12 cellular contexts compared by ENCODE assay signal in the genomic region with DNA sequence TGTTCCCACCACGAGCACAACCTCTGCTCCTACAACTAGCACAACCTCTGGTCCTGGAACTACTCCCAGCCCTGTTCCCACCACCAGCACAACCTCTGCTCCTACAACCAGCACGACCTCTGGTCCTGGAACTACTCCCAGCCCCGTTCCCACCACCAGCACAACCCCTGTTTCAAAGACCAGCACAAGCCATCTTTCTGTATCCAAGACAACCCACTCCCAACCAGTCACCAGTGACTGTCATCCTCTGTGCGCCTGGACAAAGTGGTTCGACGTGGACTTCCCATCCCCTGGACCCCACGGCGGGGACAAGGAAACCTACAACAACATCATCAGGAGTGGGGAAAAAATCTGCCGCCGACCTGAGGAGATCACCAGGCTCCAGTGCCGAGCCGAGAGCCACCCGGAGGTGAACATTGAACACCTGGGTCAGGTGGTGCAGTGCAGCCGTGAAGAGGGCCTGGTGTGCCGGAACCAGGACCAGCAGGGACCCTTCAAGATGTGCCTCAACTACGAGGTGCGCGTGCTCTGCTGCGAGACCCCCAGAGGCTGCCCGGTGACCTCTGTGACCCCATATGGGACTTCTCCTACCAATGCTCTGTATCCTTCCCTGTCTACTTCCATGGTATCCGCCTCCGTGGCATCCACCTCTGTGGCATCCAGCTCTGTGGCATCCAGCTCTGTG. TPM values are rescaled to one million over a fixed set of nuclear protein-coding genes. Genes with fewer than 3 reads are reported as not detected.
DNase-seq lines count a peak whose midpoint lies in the region; ATAC-seq, FAIRE-seq and TF ChIP-seq lines count a peak whose summit lies in the region.
"Not testable (repeated sequence)": the region's sequence is repeated elsewhere in the genome, so short reads cannot be mapped to it uniquely, and the experiment has no call there.
"Had no signal": no experiment of that assay in that cellular context is flagged by ENCODE, and none has a peak within 500 bp of the region (broad histone marks: within the 10 kb centered on the region; RNA-seq: fewer than 3 reads in every experiment).

No MANE protein-coding gene starts in this region.

- POLR2A ChIA-PET in endothelial cell of umbilical vein (lab: Charles Lee) = not testable (repeated sequence)

- not testable (repeated sequence) for TF ChIP-seq POLR2A in endothelial cell of umbilical vein (IDR thresholded peaks at IDR 0.05; ENCODE audit: low read depth, low read length)

- H3K9me3 ChIP-seq in endothelial cell of umbilical vein (replicated peaks; ENCODE audit: control insufficient read depth, insufficient read depth, low read length); left lung; tibial artery: not testable (repeated sequence)

- not testable (repeated sequence) for H3K27ac ChIP-seq in endothelial cell of umbilical vein (ENCODE audit: insufficient read depth, low read depth, low read length); left lung; tibial artery

- H3K4me3 ChIP-seq in endothelial cell of umbilical vein (replicated peaks in 1 of 3; ENCODE audit: insufficient read depth in 1 of 3, low read depth in 1 of 3, low read length in 3 of 3); left lung; tibial artery: not testable (repeated sequence)

- dilution Hi-C loops in endothelial cell of umbilical vein (cut with MboI; ENCODE audit: extremely low pct_ligation_motif_present, low sequenced_read_pairs) = not testable (repeated sequence)

- not testable (repeated sequence) for H3K27ac Mint-ChIP-seq in chondrocyte (ENCODE audit: unreplicated experiment); osteocyte (ENCODE audit: unreplicated experiment)

- not testable (repeated sequence) for H3K27me3 Mint-ChIP-seq in chondrocyte (ENCODE audit: low read depth); osteocyte (ENCODE audit: unreplicated experiment)

- not testable (repeated sequence) for H4K20me1 ChIP-seq in endothelial cell of umbilical vein (replicated peaks; ENCODE audit: control insufficient read depth, extremely low read depth, insufficient read depth, low read length)

- not testable (repeated sequence) for ATAC-seq in left lung

- TF ChIP-seq CTCF in chondrocyte (IDR thresholded peaks at IDR 0.05); endothelial cell of umbilical vein (IDR thresholded peaks at IDR 0.05; ENCODE audit: extremely low read depth in 1 of 2, insufficient read depth in 1 of 2, low read depth in 1 of 2, low read length in 2 of 2); left lung (IDR thresholded peaks at IDR 0.05); osteocyte (IDR thresholded peaks at IDR 0.05); tibial artery (IDR thresholded peaks at IDR 0.05): not testable (repeated sequence)

- H3K36me3 Mint-ChIP-seq in chondrocyte (ENCODE audit: low read depth); osteocyte (ENCODE audit: unreplicated experiment): not testable (repeated sequence)

- H3K79me2 ChIP-seq in endothelial cell of umbilical vein (ENCODE audit: control insufficient read depth, insufficient read depth, low read length) = not testable (repeated sequence)

- intact Hi-C loops in endothelial cell of umbilical vein (cut with micrococcal nuclease); left lung (cut with DNase I); tibial artery (cut with DNase I; ENCODE audit: low total_unique reads): not testable (repeated sequence)

- FAIRE-seq in GM18507 (lab: Jason Lieb, UNC) (peak; percentile 21), endothelial cell of umbilical vein (lab: Jason Lieb, UNC) (peak; percentile 26)

- H3K27me3 ChIP-seq in endothelial cell of umbilical vein (ENCODE audit: control insufficient read depth in 2 of 2, insufficient read depth in 2 of 2, low read length in 2 of 2) = not testable (repeated sequence)
- H3K27me3 ChIP-seq in left lung (peaks cover 0 to 32% of the 10 kb centered on the region in 2 donors), tibial artery (peaks cover 0 to 45% of the 10 kb centered on the region in 2 donors)

- DNase-seq in GM18507 (ENCODE audit: extremely low spot score, insufficient read length, low read depth); endothelial cell of umbilical vein (ENCODE audit: low read depth, low spot score): not testable (repeated sequence)
- DNase-seq in activated effector memory CD4-positive, alpha-beta T cell treated with anti-CD3 and anti-CD28 coated beads, Interleukin-2, amount 50 U/mL, for 16 hours = peak; percentile 44
- DNase-seq in chondrocyte (ENCODE audit: low spot score) (peak; percentile 70), left lung (peak; percentile 10 to 37), osteocyte (ENCODE audit: extremely low spot score, unreplicated experiment) (peak; percentile 75), tibial artery (peak; percentile 15 to 33)

- not testable (repeated sequence) for H3K4me1 Mint-ChIP-seq in chondrocyte (ENCODE audit: low read depth); osteocyte (ENCODE audit: unreplicated experiment)

- not testable (repeated sequence) for H3K4me3 Mint-ChIP-seq in chondrocyte (ENCODE audit: unreplicated experiment); osteocyte (ENCODE audit: unreplicated experiment)

- not testable (repeated sequence) for H2AFZ ChIP-seq in endothelial cell of umbilical vein (ENCODE audit: low read depth, low read length)

- CTCF ChIA-PET in endothelial cell of umbilical vein (lab: Charles Lee) = not testable (repeated sequence)

- not testable (repeated sequence) for BruUV-seq in endothelial cell of umbilical vein (replicated peaks; lab: Mats Ljungman, UMichigan)

- H3K4me1 ChIP-seq in endothelial cell of umbilical vein (ENCODE audit: control insufficient read depth, extremely low read depth, insufficient read depth, low read length); left lung; tibial artery: not testable (repeated sequence)

- not testable (repeated sequence) for H3K9me3 Mint-ChIP-seq in chondrocyte (ENCODE audit: low read depth); osteocyte (ENCODE audit: unreplicated experiment)

- not testable (repeated sequence) for H3K9ac ChIP-seq in endothelial cell of umbilical vein (replicated peaks; ENCODE audit: extremely low read depth, insufficient read depth, low read length)

- H3K4me2 ChIP-seq in endothelial cell of umbilical vein (ENCODE audit: insufficient read depth, low read length) = not testable (repeated sequence)

- not testable (repeated sequence) for H3K9me1 ChIP-seq in endothelial cell of umbilical vein (replicated peaks; ENCODE audit: control insufficient read depth, extremely low read depth, insufficient read depth, low read length)

- H3K36me3 ChIP-seq in endothelial cell of umbilical vein (ENCODE audit: control insufficient read depth in 2 of 2, extremely low read depth in 1 of 2, insufficient read depth in 2 of 2, low read length in 2 of 2); left lung; tibial artery: not testable (repeated sequence)

RNA-seq across cellular contexts. Expression of gene MUC5B, which starts 30.9 kb away (rescaled TPM):
- total RNA-seq in chondrocyte (not detected in 3 replicates), endothelial cell of umbilical vein (not detected in 2 replicates), left lung (10 to 100 TPM in 1 of 2 donors, under 1 TPM in 1; 0.06 to 33.4 TPM), osteocyte (not detected in 2 replicates)
- polyA plus RNA-seq in endothelial cell of umbilical vein = not detected in 2 replicates
- not detected in 2 replicates for polyA plus RNA-seq in endothelial cell of umbilical vein (2011; cell fraction: cytosol; rRNA removed)
- not detected in 2 replicates for polyA plus RNA-seq in endothelial cell of umbilical vein (2011; cell fraction: nucleus; rRNA removed)
- 0.01 TPM in 1 of 2 replicates, not detected in the other for polyA plus RNA-seq in endothelial cell of umbilical vein (2012)
- not detected in 2 replicates for polyA minus RNA-seq in endothelial cell of umbilical vein
- not detected for polyA minus RNA-seq in endothelial cell of umbilical vein (2011; cell fraction: cytosol; rRNA and poly(A)+ RNA removed)
- not detected in 2 replicates for polyA minus RNA-seq in endothelial cell of umbilical vein (2011; cell fraction: nucleus; rRNA and poly(A)+ RNA removed)
- total RNA-seq: A172; CD4-positive, CD25-positive, alpha-beta regulatory T cell; RPMI7951 had no signal
- polyA plus RNA-seq: BJ; CD4-positive, CD25-positive, alpha-beta regulatory T cell; IgD-negative memory B cell had no signal

RNA-seq across cellular contexts. Expression of gene MUC5AC, which starts 34.2 kb away (rescaled TPM):
- total RNA-seq in chondrocyte (not detected in 3 replicates), endothelial cell of umbilical vein (not detected in 2 replicates), left lung (under 1 TPM in 1 of 2 donors, not detected in 1; 0.37 TPM), osteocyte (not detected in 2 replicates)
- not detected in 2 replicates for polyA plus RNA-seq in endothelial cell of umbilical vein
- not detected in 2 replicates for polyA plus RNA-seq in endothelial cell of umbilical vein (2011; cell fraction: cytosol; rRNA removed)
- not detected in 2 replicates for polyA plus RNA-seq in endothelial cell of umbilical vein (2011; cell fraction: nucleus; rRNA removed)
- polyA plus RNA-seq in endothelial cell of umbilical vein (2012) = not detected in 2 replicates
- polyA minus RNA-seq in endothelial cell of umbilical vein = not detected in 2 replicates
- polyA minus RNA-seq in endothelial cell of umbilical vein (2011; cell fraction: cytosol; rRNA and poly(A)+ RNA removed) = 0.10 TPM
- not detected in 2 replicates for polyA minus RNA-seq in endothelial cell of umbilical vein (2011; cell fraction: nucleus; rRNA and poly(A)+ RNA removed)
- total RNA-seq: A172; CD4-positive, CD25-positive, alpha-beta regulatory T cell; RPMI7951 had no signal
- polyA plus RNA-seq: BJ; CD4-positive, CD25-positive, alpha-beta regulatory T cell; IgD-negative memory B cell had no signal
